Comparison of ENCODE assay signal across 1 cellular context in the genomic region with DNA sequence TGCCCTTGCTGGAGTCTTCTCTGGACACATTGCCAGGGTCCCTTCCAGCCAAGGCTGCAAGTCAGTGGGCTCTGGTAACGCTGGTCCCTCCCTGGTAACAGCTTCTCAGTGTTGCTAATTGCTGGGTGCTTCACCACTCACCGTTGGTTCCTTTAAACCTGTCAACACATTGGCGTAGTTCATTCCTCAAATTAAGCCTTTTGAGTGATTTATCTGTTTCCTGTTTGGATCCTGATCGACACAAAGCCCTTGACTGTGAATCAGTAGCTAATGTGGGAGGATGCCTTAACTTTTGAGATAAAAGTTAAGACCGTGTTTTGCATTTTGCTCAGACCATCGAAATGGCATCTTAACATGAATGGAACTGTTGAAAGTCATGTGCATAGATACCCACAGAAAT.
A peak's percentile ranks its signal among the peaks of the same experiment; 100 is the strongest.
TF ChIP-seq lines count a peak whose summit lies in the region.

No MANE protein-coding gene starts in this region.

TF ChIP-seq in K562, 482 proteins besides CTCF, POLR2A, EP300 and RAD21 (continued from another document and continues in another):
- TF ChIP-seq ZNF639 (CRISPR knock-in tag; conservative IDR thresholded peaks at IDR 0.05 in 1 of 2, IDR thresholded peaks at IDR 0.05 in 1 of 2): peak in 1 of 2 experiments; percentile 65; a peak in 2 of 4 replicates
- TF ChIP-seq BACH1 (tag; IDR thresholded peaks at IDR 0.05): no peak
- 0 out of 2 replicates have a peak, but pooled peaks have one; percentile 44 for TF ChIP-seq SOX6 (IDR thresholded peaks at IDR 0.05)
- TF ChIP-seq RFX1 (IDR thresholded peaks at IDR 0.05): no peak
- peak; percentile 76 for TF ChIP-seq DPF2 (IDR thresholded peaks at IDR 0.05)
- TF ChIP-seq HDAC3 (IDR thresholded peaks at IDR 0.05; ENCODE audit: borderline replicate concordance, partially characterized antibody): peak; percentile 61
- TF ChIP-seq NR2C1 (IDR thresholded peaks at IDR 0.05): no peak
- 0 out of 2 replicates have a peak, but pooled peaks have one; percentile 9 for TF ChIP-seq NR2C1 (tag; IDR thresholded peaks at IDR 0.05)
- TF ChIP-seq, protein P1, sequence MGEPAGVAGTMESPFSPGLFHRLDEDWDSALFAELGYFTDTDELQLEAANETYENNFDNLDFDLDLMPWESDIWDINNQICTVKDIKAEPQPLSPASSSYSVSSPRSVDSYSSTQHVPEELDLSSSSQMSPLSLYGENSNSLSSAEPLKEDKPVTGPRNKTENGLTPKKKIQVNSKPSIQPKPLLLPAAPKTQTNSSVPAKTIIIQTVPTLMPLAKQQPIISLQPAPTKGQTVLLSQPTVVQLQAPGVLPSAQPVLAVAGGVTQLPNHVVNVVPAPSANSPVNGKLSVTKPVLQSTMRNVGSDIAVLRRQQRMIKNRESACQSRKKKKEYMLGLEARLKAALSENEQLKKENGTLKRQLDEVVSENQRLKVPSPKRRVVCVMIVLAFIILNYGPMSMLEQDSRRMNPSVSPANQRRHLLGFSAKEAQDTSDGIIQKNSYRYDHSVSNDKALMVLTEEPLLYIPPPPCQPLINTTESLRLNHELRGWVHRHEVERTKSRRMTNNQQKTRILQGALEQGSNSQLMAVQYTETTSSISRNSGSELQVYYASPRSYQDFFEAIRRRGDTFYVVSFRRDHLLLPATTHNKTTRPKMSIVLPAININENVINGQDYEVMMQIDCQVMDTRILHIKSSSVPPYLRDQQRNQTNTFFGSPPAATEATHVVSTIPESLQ (CRISPR knock-in tag; IDR thresholded peaks at IDR 0.05): no peak
- TF ChIP-seq RNF2 (IDR thresholded peaks at IDR 0.05): peak; percentile 77; the same call in 1 of the 2 replicates
- TF ChIP-seq ARID1B (IDR thresholded peaks at IDR 0.05): peak; percentile 79
- TF ChIP-seq RHOXF2B (CRISPR knock-in tag; conservative IDR thresholded peaks at IDR 0.05): no peak
- TF ChIP-seq JUND (IDR thresholded peaks at IDR 0.05; ENCODE audit: borderline replicate concordance, low read depth, low read length): 0 out of 2 replicates have a peak, but pooled peaks have one; percentile 18
- TF ChIP-seq JUND (tag; IDR thresholded peaks at IDR 0.05; ENCODE audit: borderline replicate concordance, low read depth, low read length): peak; percentile 43; the same call in 1 of the 3 replicates
- peak; percentile 99 for TF ChIP-seq MEIS2 (IDR thresholded peaks at IDR 0.05; ENCODE audit: partially characterized antibody)
- TF ChIP-seq, protein P2, sequence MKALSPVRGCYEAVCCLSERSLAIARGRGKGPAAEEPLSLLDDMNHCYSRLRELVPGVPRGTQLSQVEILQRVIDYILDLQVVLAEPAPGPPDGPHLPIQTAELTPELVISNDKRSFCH (CRISPR knock-in tag; IDR thresholded peaks at IDR 0.05): no peak
- TF ChIP-seq, protein P2 (tag; IDR thresholded peaks at IDR 0.05): peak; percentile 60; the same call in 1 of the 2 replicates
- no peak for TF ChIP-seq NR2C2 (CRISPR knock-in tag; IDR thresholded peaks at IDR 0.05)
- TF ChIP-seq NR2C2 (tag; IDR thresholded peaks at IDR 0.05): peak; percentile 30; the same call in 1 of the 2 replicates
- peak; percentile 35; the same call in 1 of the 2 replicates for TF ChIP-seq EGR1 (conservative IDR thresholded peaks at IDR 0.05)
- TF ChIP-seq RCOR1 (IDR thresholded peaks at IDR 0.05; ENCODE audit: borderline replicate concordance in 1 of 2, low read depth in 2 of 2, low read length in 2 of 2): peak in 1 of 2 experiments; percentile 66; a peak in 2 of 4 replicates
- 0 out of 2 replicates have a peak, but pooled peaks have one; percentile 26 for TF ChIP-seq SP1 (CRISPR knock-in tag; IDR thresholded peaks at IDR 0.05)
- TF ChIP-seq ZNF592 (IDR thresholded peaks at IDR 0.05): peak; percentile 76; the same call in 1 of the 2 replicates
- TF ChIP-seq CTBP1 (IDR thresholded peaks at IDR 0.05; ENCODE audit: borderline replicate concordance): peak; percentile 68; the same call in 1 of the 2 replicates
- TF ChIP-seq DACH1 (IDR thresholded peaks at IDR 0.05; ENCODE audit: partially characterized antibody): peak; percentile 42
- peak; percentile 88 for TF ChIP-seq ETV1 (tag; conservative IDR thresholded peaks at IDR 0.05; ENCODE audit: low read depth)
- TF ChIP-seq, protein P3, sequence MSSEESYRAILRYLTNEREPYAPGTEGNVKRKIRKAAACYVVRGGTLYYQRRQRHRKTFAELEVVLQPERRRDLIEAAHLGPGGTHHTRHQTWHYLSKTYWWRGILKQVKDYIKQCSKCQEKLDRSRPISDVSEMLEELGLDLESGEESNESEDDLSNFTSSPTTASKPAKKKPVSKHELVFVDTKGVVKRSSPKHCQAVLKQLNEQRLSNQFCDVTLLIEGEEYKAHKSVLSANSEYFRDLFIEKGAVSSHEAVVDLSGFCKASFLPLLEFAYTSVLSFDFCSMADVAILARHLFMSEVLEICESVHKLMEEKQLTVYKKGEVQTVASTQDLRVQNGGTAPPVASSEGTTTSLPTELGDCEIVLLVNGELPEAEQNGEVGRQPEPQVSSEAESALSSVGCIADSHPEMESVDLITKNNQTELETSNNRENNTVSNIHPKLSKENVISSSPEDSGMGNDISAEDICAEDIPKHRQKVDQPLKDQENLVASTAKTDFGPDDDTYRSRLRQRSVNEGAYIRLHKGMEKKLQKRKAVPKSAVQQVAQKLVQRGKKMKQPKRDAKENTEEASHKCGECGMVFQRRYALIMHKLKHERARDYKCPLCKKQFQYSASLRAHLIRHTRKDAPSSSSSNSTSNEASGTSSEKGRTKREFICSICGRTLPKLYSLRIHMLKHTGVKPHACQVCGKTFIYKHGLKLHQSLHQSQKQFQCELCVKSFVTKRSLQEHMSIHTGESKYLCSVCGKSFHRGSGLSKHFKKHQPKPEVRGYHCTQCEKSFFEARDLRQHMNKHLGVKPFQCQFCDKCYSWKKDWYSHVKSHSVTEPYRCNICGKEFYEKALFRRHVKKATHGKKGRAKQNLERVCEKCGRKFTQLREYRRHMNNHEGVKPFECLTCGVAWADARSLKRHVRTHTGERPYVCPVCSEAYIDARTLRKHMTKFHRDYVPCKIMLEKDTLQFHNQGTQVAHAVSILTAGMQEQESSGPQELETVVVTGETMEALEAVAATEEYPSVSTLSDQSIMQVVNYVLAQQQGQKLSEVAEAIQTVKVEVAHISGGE (CRISPR knock-in tag; IDR thresholded peaks at IDR 0.05): peak in 1 of 3 experiments; percentile 40; a peak in 1 of 6 replicates
- no peak for TF ChIP-seq ATF1 (CRISPR knock-in tag; IDR thresholded peaks at IDR 0.05)
- 0 out of 2 replicates have a peak, but pooled peaks have one; percentile 26 for TF ChIP-seq ATF1 (tag; IDR thresholded peaks at IDR 0.05)
- TF ChIP-seq ZNF589 (CRISPR knock-in tag; IDR thresholded peaks at IDR 0.05; ENCODE audit: low read depth): 0 out of 2 replicates have a peak, but pooled peaks have one; percentile 36
- TF ChIP-seq SMAD3 (CRISPR knock-in tag; conservative IDR thresholded peaks at IDR 0.05): no peak; the same call in 1 of the 2 replicates
- peak in 1 of 2 experiments; percentile 54; a peak in 1 of 4 replicates for TF ChIP-seq TBL1XR1 (IDR thresholded peaks at IDR 0.05; ENCODE audit: low read length in 2 of 2)
- peak; percentile 16 for TF ChIP-seq ZFP36 (IDR thresholded peaks at IDR 0.05; ENCODE audit: low read depth, low read length, partially characterized antibody)
- TF ChIP-seq ETV5 (CRISPR knock-in tag; IDR thresholded peaks at IDR 0.05; ENCODE audit: low read depth): peak; percentile 24; the same call in 1 of the 2 replicates
- 0 out of 2 replicates have a peak, but pooled peaks have one; percentile 27 for TF ChIP-seq LCOR (CRISPR knock-in tag; IDR thresholded peaks at IDR 0.05)
- TF ChIP-seq CBX3 (IDR thresholded peaks at IDR 0.05; ENCODE audit: borderline replicate concordance in 1 of 2, low read length in 2 of 2): 0 out of 3 replicates have a peak, but pooled peaks of 1 of the 2 experiments have one; percentile 17
- peak; percentile 78 for TF ChIP-seq CBFA2T3 (IDR thresholded peaks at IDR 0.05)
- TF ChIP-seq, protein P4, sequence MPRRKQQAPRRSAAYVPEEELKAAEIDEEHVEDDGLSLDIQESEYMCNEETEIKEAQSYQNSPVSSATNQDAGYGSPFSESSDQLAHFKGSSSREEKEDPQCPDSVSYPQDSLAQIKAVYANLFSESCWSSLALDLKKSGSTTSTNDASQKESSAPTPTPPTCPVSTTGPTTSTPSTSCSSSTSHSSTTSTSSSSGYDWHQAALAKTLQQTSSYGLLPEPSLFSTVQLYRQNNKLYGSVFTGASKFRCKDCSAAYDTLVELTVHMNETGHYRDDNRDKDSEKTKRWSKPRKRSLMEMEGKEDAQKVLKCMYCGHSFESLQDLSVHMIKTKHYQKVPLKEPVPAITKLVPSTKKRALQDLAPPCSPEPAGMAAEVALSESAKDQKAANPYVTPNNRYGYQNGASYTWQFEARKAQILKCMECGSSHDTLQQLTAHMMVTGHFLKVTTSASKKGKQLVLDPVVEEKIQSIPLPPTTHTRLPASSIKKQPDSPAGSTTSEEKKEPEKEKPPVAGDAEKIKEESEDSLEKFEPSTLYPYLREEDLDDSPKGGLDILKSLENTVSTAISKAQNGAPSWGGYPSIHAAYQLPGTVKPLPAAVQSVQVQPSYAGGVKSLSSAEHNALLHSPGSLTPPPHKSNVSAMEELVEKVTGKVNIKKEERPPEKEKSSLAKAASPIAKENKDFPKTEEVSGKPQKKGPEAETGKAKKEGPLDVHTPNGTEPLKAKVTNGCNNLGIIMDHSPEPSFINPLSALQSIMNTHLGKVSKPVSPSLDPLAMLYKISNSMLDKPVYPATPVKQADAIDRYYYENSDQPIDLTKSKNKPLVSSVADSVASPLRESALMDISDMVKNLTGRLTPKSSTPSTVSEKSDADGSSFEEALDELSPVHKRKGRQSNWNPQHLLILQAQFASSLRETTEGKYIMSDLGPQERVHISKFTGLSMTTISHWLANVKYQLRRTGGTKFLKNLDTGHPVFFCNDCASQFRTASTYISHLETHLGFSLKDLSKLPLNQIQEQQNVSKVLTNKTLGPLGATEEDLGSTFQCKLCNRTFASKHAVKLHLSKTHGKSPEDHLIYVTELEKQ (CRISPR knock-in tag; IDR thresholded peaks at IDR 0.05): peak; percentile 79; the same call in 1 of the 2 replicates
- no peak for TF ChIP-seq KHSRP (IDR thresholded peaks at IDR 0.05)
- peak; percentile 46; the same call in 1 of the 2 replicates for TF ChIP-seq PML (IDR thresholded peaks at IDR 0.05; ENCODE audit: low read length)
- TF ChIP-seq, protein P5, sequence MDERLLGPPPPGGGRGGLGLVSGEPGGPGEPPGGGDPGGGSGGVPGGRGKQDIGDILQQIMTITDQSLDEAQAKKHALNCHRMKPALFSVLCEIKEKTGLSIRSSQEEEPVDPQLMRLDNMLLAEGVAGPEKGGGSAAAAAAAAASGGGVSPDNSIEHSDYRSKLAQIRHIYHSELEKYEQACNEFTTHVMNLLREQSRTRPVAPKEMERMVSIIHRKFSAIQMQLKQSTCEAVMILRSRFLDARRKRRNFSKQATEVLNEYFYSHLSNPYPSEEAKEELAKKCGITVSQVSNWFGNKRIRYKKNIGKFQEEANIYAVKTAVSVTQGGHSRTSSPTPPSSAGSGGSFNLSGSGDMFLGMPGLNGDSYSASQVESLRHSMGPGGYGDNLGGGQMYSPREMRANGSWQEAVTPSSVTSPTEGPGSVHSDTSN (CRISPR knock-in tag; IDR thresholded peaks at IDR 0.05; ENCODE audit: low read depth): no peak; the same call in 1 of the 2 replicates
- TF ChIP-seq, protein P5 (tag; conservative IDR thresholded peaks at IDR 0.05; ENCODE audit: low read depth): peak; percentile 98
- TF ChIP-seq ZEB2 (IDR thresholded peaks at IDR 0.05): no peak
- no peak for TF ChIP-seq LARP7 (IDR thresholded peaks at IDR 0.05)
- peak; percentile 78 for TF ChIP-seq CXXC5 (CRISPR knock-in tag; IDR thresholded peaks at IDR 0.05)
- peak; percentile 69 for TF ChIP-seq TCF3 (CRISPR knock-in tag; IDR thresholded peaks at IDR 0.05)
- TF ChIP-seq KAT2B (IDR thresholded peaks at IDR 0.05; ENCODE audit: low read depth, low read length): no peak
- 0 out of 2 replicates have a peak, but pooled peaks have one; percentile 35 for TF ChIP-seq DDX20 (tag; IDR thresholded peaks at IDR 0.05; ENCODE audit: low read depth)
